10 cellular contexts compared by ENCODE assay signal in genomic region chr1:68175621-68176398, GRCh38. TPM values are rescaled to one million over a fixed set of nuclear protein-coding genes. Genes with fewer than 3 reads are reported as not detected.
A peak's percentile ranks its signal among the peaks of the same experiment; 100 is the strongest.
DNase-seq lines count a peak whose midpoint lies in the region; ATAC-seq and TF ChIP-seq lines count a peak whose summit lies in the region.
"Had no signal": no experiment of that assay in that cellular context is flagged by ENCODE, and none has a peak within 500 bp of the region (broad histone marks: within the 10 kb centered on the region; RNA-seq: fewer than 3 reads in every experiment).

No MANE protein-coding gene starts in this region.

- intact Hi-C loops in Calu3 (cut with micrococcal nuclease; ENCODE audit: unreplicated experiment) = loop anchor here (2.0 to 5.0 kb wide), 2 partner anchors 31 to 56 kb away; partner anchors contain the start of gene WLS
- intact Hi-C loops in activated CD4-positive, alpha-beta memory T cell treated with anti-CD3 and anti-CD28 coated beads for 36 hours (cut with micrococcal nuclease) = no loop called here

- H3K4me1 Mint-ChIP-seq in Calu3 (ENCODE audit: low read depth, unreplicated experiment) = peaks cover 82% of the 10 kb centered on the region
- peaks cover 2% of the 10 kb centered on the region for H3K4me1 Mint-ChIP-seq in activated CD4-positive, alpha-beta memory T cell treated with anti-CD3 and anti-CD28 coated beads for 36 hours (ENCODE audit: low read depth)
- H3K4me1 Mint-ChIP-seq: CD4-positive, CD25-positive, alpha-beta regulatory T cell had no signal

- POLR2A ChIA-PET in activated CD4-positive, alpha-beta memory T cell treated with anti-CD3 and anti-CD28 coated beads for 36 hours (lab: Charles Lee) = no interaction called here

- WGBS in mesodermal cell (ENCODE audit: insufficient coverage in 2 of 2), 2 experiments = 73 to 91% methylated on average over 5 to 6 of the region's 8 CpGs

- H3K36me3 Mint-ChIP-seq in Calu3 (ENCODE audit: insufficient read depth, unreplicated experiment) = peaks cover 11% of the 10 kb centered on the region
- no peaks in the 10 kb centered on the region for H3K36me3 Mint-ChIP-seq in activated CD4-positive, alpha-beta memory T cell treated with anti-CD3 and anti-CD28 coated beads for 36 hours
- H3K36me3 Mint-ChIP-seq: CD4-positive, CD25-positive, alpha-beta regulatory T cell had no signal

- H3K27ac ChIP-seq in mesodermal cell (ENCODE audit: low read depth, low read length, severe bottlenecking) = peak overlapping the region; percentile 54

- no peaks in the 10 kb centered on the region for H3K27me3 Mint-ChIP-seq in Calu3 (ENCODE audit: unreplicated experiment)
- no peaks in the 10 kb centered on the region for H3K27me3 Mint-ChIP-seq in activated CD4-positive, alpha-beta memory T cell treated with anti-CD3 and anti-CD28 coated beads for 36 hours
- H3K27me3 Mint-ChIP-seq: CD4-positive, CD25-positive, alpha-beta regulatory T cell had no signal

- H3K4me3 ChIP-seq in cardiac fibroblast (replicated peaks in 1 of 2; ENCODE audit: low read depth in 2 of 2, low read length in 2 of 2) = no peak overlapping the region
- no peak overlapping the region for H3K4me3 ChIP-seq in mesodermal cell (ENCODE audit: extremely low read depth, insufficient read depth, low read length, poor library complexity, severe bottlenecking)

- peak overlapping the region; percentile 81 for H3K27ac Mint-ChIP-seq in Calu3 (ENCODE audit: unreplicated experiment)
- no peak overlapping the region for H3K27ac Mint-ChIP-seq in activated CD4-positive, alpha-beta memory T cell treated with anti-CD3 and anti-CD28 coated beads for 36 hours
- H3K27ac Mint-ChIP-seq: CD4-positive, CD25-positive, alpha-beta regulatory T cell; T-helper 1 cell treated with Interleukin-12 subunit alpha and Interleukin-12 subunit beta and Interleukin-4 antibody, amounts not matched to agents 30 μg/mL and 1 μg/mL, for 36 hours had no signal

- peaks cover 27% of the 10 kb centered on the region for H3K4me1 ChIP-seq in mesodermal cell (ENCODE audit: control insufficient read depth, insufficient read depth, low read length, poor library complexity, severe bottlenecking)

- DNase-seq in Calu3 (peak; percentile 63), NCI-H2196 (lab: John Stamatoyannopoulos, UW; ENCODE audit: unreplicated experiment) (peak; percentile 27), cardiac fibroblast (ENCODE audit: low read depth in 2 of 2) (peak; percentile 52 to 54), NCI-H187 (lab: John Stamatoyannopoulos, UW) (no peak), GM19238 (ENCODE audit: insufficient read length, low spot score) (no peak)
- DNase-seq in activated CD4-positive, alpha-beta memory T cell treated with anti-CD3 and anti-CD28 coated beads for 36 hours = no peak
- DNase-seq: CD4-positive, CD25-positive, alpha-beta regulatory T cell had no signal

- no peak for ATAC-seq in GM18907 (IDR thresholded peaks at IDR 0.05; ENCODE audit: unreplicated experiment)

- BruUV-seq in Calu3 (replicated peaks; lab: Mats Ljungman, UMichigan) = no TSS peak

- CTCF ChIA-PET in Calu3 (lab: Charles Lee) = interaction anchor here (0.8 to 1.0 kb wide), 3 partner anchors 20 to 29 kb away, joined by 3 to 4 read pairs (median 3); no protein-coding TSS in a partner anchor
- CTCF ChIA-PET in activated CD4-positive, alpha-beta memory T cell treated with anti-CD3 and anti-CD28 coated beads for 36 hours (lab: Charles Lee) = no interaction called here

- H3K36me3 ChIP-seq in mesodermal cell (ENCODE audit: control insufficient read depth, insufficient read depth, low read length) = peaks cover 26% of the 10 kb centered on the region

- no peaks in the 10 kb centered on the region for H3K9me3 Mint-ChIP-seq in Calu3 (ENCODE audit: low read depth, unreplicated experiment)
- H3K9me3 Mint-ChIP-seq in activated CD4-positive, alpha-beta memory T cell treated with anti-CD3 and anti-CD28 coated beads for 36 hours = no peaks in the 10 kb centered on the region
- H3K9me3 Mint-ChIP-seq: T-helper 1 cell treated with Interleukin-12 subunit alpha and Interleukin-12 subunit beta and Interleukin-4 antibody, amounts not matched to agents 30 μg/mL and 1 μg/mL, for 36 hours had no signal

- TF ChIP-seq CTCF in Calu3 (IDR thresholded peaks at IDR 0.05; ENCODE audit: unreplicated experiment) (no peak), cardiac fibroblast (IDR thresholded peaks at IDR 0.05; ENCODE audit: low read depth, low read length) (no peak)

- peak overlapping the region; percentile 34 for H3K4me3 Mint-ChIP-seq in Calu3 (ENCODE audit: low read depth, unreplicated experiment)
- no peak overlapping the region for H3K4me3 Mint-ChIP-seq in activated CD4-positive, alpha-beta memory T cell treated with anti-CD3 and anti-CD28 coated beads for 36 hours
- H3K4me3 Mint-ChIP-seq: CD4-positive, CD25-positive, alpha-beta regulatory T cell; T-helper 1 cell treated with Interleukin-12 subunit alpha and Interleukin-12 subunit beta and Interleukin-4 antibody, amounts not matched to agents 30 μg/mL and 1 μg/mL, for 36 hours had no signal

- no peaks in the 10 kb centered on the region for H3K9me3 ChIP-seq in mesodermal cell (ENCODE audit: control insufficient read depth, low read length)

RNA-seq across cellular contexts. Expression of gene WLS, which starts 56.5 kb away (rescaled TPM):
- total RNA-seq in Calu3 (2022) = 50.9 and 57.3 TPM in 2 replicates
- 174 TPM for polyA plus RNA-seq in mesodermal cell (2013, experiment 1 of 2)
- polyA plus RNA-seq in mesodermal cell (2013, experiment 2 of 2) = 146 TPM
- not detected for total RNA-seq in activated CD4-positive, alpha-beta memory T cell treated with anti-CD3 and anti-CD28 coated beads for 36 hours
- total RNA-seq: CD4-positive, CD25-positive, alpha-beta regulatory T cell had no signal
- polyA plus RNA-seq: CD4-positive, CD25-positive, alpha-beta regulatory T cell had no signal

Comparison
In these comparisons a context has a peak if more than half of its experiments do, and no peak if none do; other contexts are left out.
1. DNase-seq: peak in Calu3 (single experiment), NCI-H2196 (single experiment) and cardiac fibroblast (2 of 2); none in NCI-H187 (0 of 2), activated CD4-positive, alpha-beta memory T cell treated with anti-CD3 and anti-CD28 coated beads for 36 hours (single experiment) and GM19238 (single experiment).
2. RNA of gene WLS, which starts 56.5 kb away (total RNA-seq): 50.9 to 57.3 TPM in Calu3; not detected in activated CD4-positive, alpha-beta memory T cell treated with anti-CD3 and anti-CD28 coated beads for 36 hours; every median in the first group is over 10 times any median in the second.